27 cellular contexts compared by ENCODE assay signal in the genomic region with DNA sequence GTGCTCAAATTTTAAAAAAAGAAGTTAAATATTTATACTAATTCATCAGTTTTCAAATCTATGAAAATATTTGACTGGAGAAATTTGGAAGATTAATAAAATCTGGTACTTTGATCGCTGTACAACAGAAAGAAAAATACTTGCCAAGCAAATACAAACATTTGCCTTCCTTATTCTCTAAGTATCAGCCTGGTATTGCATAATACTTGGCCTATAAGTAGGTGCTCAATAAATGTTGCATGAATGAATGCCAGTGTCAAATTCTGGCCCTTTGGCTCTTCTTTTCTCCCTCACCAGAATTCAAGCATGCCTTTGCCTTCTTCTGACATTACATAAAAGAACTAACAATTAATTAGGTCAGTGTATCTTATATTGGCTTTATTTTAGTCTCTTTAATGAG.
"Had no signal": no experiment of that assay in that cellular context is flagged by ENCODE, and none has a peak within 500 bp of the region (broad histone marks: within the 10 kb centered on the region; RNA-seq: fewer than 3 reads in every experiment).

No MANE protein-coding gene starts in this region.

- H3K4me2 ChIP-seq: smooth muscle cell had no signal

- H3K27ac ChIP-seq: neutrophil, pancreas, psoas muscle, skin epidermis, spleen, stomach, thoracic aorta, thyroid gland, tibial nerve, upper lobe of left lung, vagina had no signal

- H3K4me1 ChIP-seq: pancreas, psoas muscle, spleen, stomach, thyroid gland, tibial nerve, upper lobe of left lung, vagina had no signal

- FAIRE-seq: pancreas, urothelium cell line had no signal

- H3K9me3 ChIP-seq: neutrophil, pancreas, psoas muscle, stomach, thoracic aorta, thyroid gland, tibial nerve, upper lobe of left lung, vagina had no signal

- H3K4me3 ChIP-seq: pancreas, psoas muscle, skin epidermis, smooth muscle cell, spleen, stomach, thoracic aorta, thyroid gland, tibial nerve, upper lobe of left lung, vagina had no signal

- DNase-seq: naive thymus-derived CD8-positive, alpha-beta T cell; nephron progenitor cell; nucleus accumbens; pancreas; psoas muscle; right cardiac atrium; spleen; stimulated activated CD4-positive, alpha-beta T cell treated with anti-CD3 and anti-CD28 coated beads, Interleukin-12 subunit alpha, Interleukin-12 subunit beta, amount 100 ng/mL, for 4 hours; stimulated activated CD4-positive, alpha-beta T cell treated with anti-CD3 and anti-CD28 coated beads, Interleukin-1b, Interleukin-23, amount 100 ng/mL, for 48 hours; stimulated activated CD4-positive, alpha-beta T cell treated with anti-CD3 and anti-CD28 coated beads, Interleukin-4, amount 100 ng/mL, for 1 hour; stimulated activated CD4-positive, alpha-beta T cell treated with anti-CD3 and anti-CD28 coated beads, Interleukin-4, amount 100 ng/mL, for 4 hours; stimulated activated CD8-positive, alpha-beta memory T cell treated with anti-CD3 and anti-CD28 coated beads, Interleukin-4, amount 100 ng/mL, for 48 hours; stimulated activated naive CD4-positive, alpha-beta T cell; stomach; thyroid gland; trophoblast cell; upper lobe of left lung had no signal

- ATAC-seq: naive thymus-derived CD8-positive, alpha-beta T cell; natural killer cell treated with Interleukin-12 subunit alpha and Interleukin-12 subunit beta and Interleukin-15 and Interleukin-18, amount 100 ng/mL, for 72 hours; pancreas; psoas muscle; right cardiac atrium; sciatic nerve; stimulated activated memory B cell treated with anti-CD40 and anti-IgM and Interleukin-4, amounts not matched to agents 10 μg/mL and 1 μg/mL and 100 μg/mL, for 72 hours had no signal

- H3K27me3 ChIP-seq: neutrophil, pancreas, spleen, stomach, thyroid gland, tibial nerve, upper lobe of left lung, vagina had no signal

- H3K36me3 ChIP-seq: neutrophil, pancreas, spleen, stomach, thoracic aorta, thyroid gland, tibial nerve, upper lobe of left lung, vagina had no signal
